ENCODE assay signal across 8 cellular contexts in the genomic region with DNA sequence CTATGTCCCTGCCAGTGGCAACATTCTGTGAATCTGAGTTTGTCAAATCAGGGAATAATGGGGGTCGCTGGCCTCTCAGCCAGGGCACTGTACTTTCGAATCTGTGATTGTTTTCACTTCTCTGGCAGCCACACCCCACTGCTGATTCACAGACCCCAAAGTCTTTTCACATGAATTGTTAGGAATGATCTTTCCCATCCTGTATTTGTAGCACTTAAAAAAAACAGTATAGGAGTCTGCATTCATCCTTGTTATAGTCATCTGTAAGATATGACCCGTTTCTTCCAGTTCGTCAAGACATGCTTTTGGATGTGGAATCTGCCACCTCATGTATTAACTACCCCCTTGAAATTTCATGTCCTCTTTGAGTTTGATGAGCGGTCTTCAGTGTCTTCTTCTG. TPM values are rescaled to one million over a fixed set of nuclear protein-coding genes. Genes with fewer than 3 reads are reported as not detected.
DNase-seq lines count a peak whose midpoint lies in the region; ATAC-seq, FAIRE-seq and TF ChIP-seq lines count a peak whose summit lies in the region.

No MANE protein-coding gene starts in this region.

- peaks cover 62% of the 10 kb centered on the region for H3K4me1 Mint-ChIP-seq in activated CD4-positive, alpha-beta memory T cell treated with anti-CD3 and anti-CD28 coated beads for 36 hours (ENCODE audit: low read depth)

- POLR2A ChIA-PET in HCT116 (lab: Charles Lee): interaction anchor here (1.4 kb wide), 1 partner anchor 10 kb away, joined by 5 read pairs; no protein-coding TSS in a partner anchor
- POLR2A ChIA-PET in activated CD4-positive, alpha-beta memory T cell treated with anti-CD3 and anti-CD28 coated beads for 36 hours (lab: Charles Lee): interaction anchor here (1.8 to 1.9 kb wide), 2 partner anchors 19 to 60 kb away, joined by 9 to 14 read pairs; partner anchors contain the start of gene MCEE

- H2AFZ ChIP-seq in HCT116 (ENCODE audit: low read depth, low read length, poor library complexity, severe bottlenecking): no peak overlapping the region

- 0 out of 4 replicates have a peak, but pooled peaks cover 0 to 3% of the 10 kb centered on the region in 2 experiments for H3K36me3 ChIP-seq in HCT116 (ENCODE audit: control insufficient read depth in 1 of 2, insufficient read depth in 2 of 2, low read length in 2 of 2)
- peaks cover 0 to 8% of the 10 kb centered on the region in 2 donors for H3K36me3 ChIP-seq in small intestine (ENCODE audit: control insufficient read depth in 2 of 2, insufficient read depth in 2 of 2, low read length in 2 of 2)

- H3K27me3 ChIP-seq in HCT116 (ENCODE audit: insufficient read depth, low read length) (no peaks in the 10 kb centered on the region), small intestine (ENCODE audit: control insufficient read depth in 2 of 2, insufficient read depth in 2 of 2, low read length in 2 of 2) (no peaks in the 10 kb centered on the region)

- H3K27ac ChIP-seq in HCT116 (ENCODE audit: low read depth, low read length) (no peak overlapping the region), small intestine (ENCODE audit: low read depth in 1 of 2, low read length in 1 of 2) (no peak overlapping the region)

- H4K20me1 ChIP-seq in HCT116 (ENCODE audit: insufficient read depth): no peaks in the 10 kb centered on the region

- peak overlapping the region; percentile 82 to 83 for H3K4me3 ChIP-seq in HCT116 (replicated peaks in 1 of 2; ENCODE audit: low read depth in 1 of 2, low read length in 2 of 2)
- H3K4me3 ChIP-seq in small intestine (ENCODE audit: low read depth in 1 of 2, low read length in 2 of 2): peak overlapping the region; percentile 42 to 65

- 39 to 56% (median 50%) methylated on average over 5 of the region's 5 CpGs for WGBS in small intestine, 3 donors

- TF ChIP-seq RAD21 in HCT116 (IDR thresholded peaks at IDR 0.05; ENCODE audit: low read depth): no peak

- CTCF ChIA-PET in HCT116 (lab: Charles Lee): interaction anchor here (1.1 to 2.1 kb wide), 4 partner anchors 67 to 280 kb away, joined by 3 to 5 read pairs (median 4); no protein-coding TSS in a partner anchor
- CTCF ChIA-PET in activated CD4-positive, alpha-beta memory T cell treated with anti-CD3 and anti-CD28 coated beads for 36 hours (lab: Charles Lee): interaction anchor here (1.3 to 5.4 kb wide), 3 partner anchors 9 to 61 kb away, joined by 4 to 27 read pairs (median 11); partner anchors contain the start of genes MCEE and MPHOSPH10

- no peak for TF ChIP-seq POLR2A in HCT116 (IDR thresholded peaks at IDR 0.05; ENCODE audit: borderline replicate concordance, extremely low read depth, insufficient read depth, insufficient read length)

- H3K4me1 ChIP-seq in HCT116 (ENCODE audit: control insufficient read depth in 1 of 2, insufficient read depth in 2 of 2, low read length in 2 of 2): peaks cover 10 to 22% of the 10 kb centered on the region in 2 experiments
- H3K4me1 ChIP-seq in small intestine (ENCODE audit: control insufficient read depth in 2 of 2, insufficient read depth in 1 of 2, low read depth in 1 of 2, low read length in 1 of 2): peaks cover 0 to 12% of the 10 kb centered on the region in 2 donors

- RAD21 ChIA-PET in HCT116 (lab: Charles Lee; ENCODE audit: low non-redundant PET in 1 of 2, low total read pairs in 2 of 2, uncharacterized antibody in 2 of 2, unreplicated experiment in 2 of 2): no interaction called here

- H3K27ac Mint-ChIP-seq in activated CD4-positive, alpha-beta memory T cell treated with anti-CD3 and anti-CD28 coated beads for 36 hours: peak overlapping the region; percentile 96

- ATAC-seq in HCT116: no peak

- peak overlapping the region; percentile 100 for H3K4me2 ChIP-seq in HCT116 (ENCODE audit: low read length)

- no peak for FAIRE-seq in small intestine (lab: Jason Lieb, UNC)
- no peak for FAIRE-seq in urothelium cell line (lab: Jason Lieb, UNC)

- H3K4me3 Mint-ChIP-seq in activated CD4-positive, alpha-beta memory T cell treated with anti-CD3 and anti-CD28 coated beads for 36 hours: peak overlapping the region; percentile 94

- no peak for DNase-seq in HCT116 (ENCODE audit: low read depth, low spot score)
- DNase-seq in activated CD4-positive, alpha-beta memory T cell treated with anti-CD3 and anti-CD28 coated beads for 36 hours: no peak
- peak; percentile 34 for DNase-seq in hepatic stellate cell (ENCODE audit: low spot score)
- no peak for DNase-seq in small intestine
- no peak for DNase-seq in urothelium cell line (ENCODE audit: low spot score)
- no peak for DNase-seq in SHP77 (lab: John Stamatoyannopoulos, UW)
- no peak for DNase-seq in pons (ENCODE audit: low spot score)
- DNase-seq in SW480 (ENCODE audit: low spot score): no peak

- no TSS peak for BruUV-seq in HCT116 (replicated peaks; lab: Mats Ljungman, UMichigan)

- H3K9me2 ChIP-seq in HCT116 (ENCODE audit: insufficient read depth): no peaks in the 10 kb centered on the region

- H3K79me2 ChIP-seq in HCT116 (ENCODE audit: insufficient read depth, low read length): no peaks in the 10 kb centered on the region

- no peaks in the 10 kb centered on the region for H3K9me3 Mint-ChIP-seq in activated CD4-positive, alpha-beta memory T cell treated with anti-CD3 and anti-CD28 coated beads for 36 hours

- TF ChIP-seq CTCF in HCT116 (IDR thresholded peaks at IDR 0.05 in 2 of 3, conservative IDR thresholded peaks at IDR 0.05 in 1 of 3; ENCODE audit: borderline replicate concordance in 1 of 3, insufficient read depth in 1 of 3, low read depth in 2 of 3, low read length in 2 of 3): no peak

- H3K9ac ChIP-seq in HCT116 (ENCODE audit: low read length): peak overlapping the region; percentile 75

- H3K36me3 Mint-ChIP-seq in activated CD4-positive, alpha-beta memory T cell treated with anti-CD3 and anti-CD28 coated beads for 36 hours: peaks cover 15% of the 10 kb centered on the region

- H3K27me3 Mint-ChIP-seq in activated CD4-positive, alpha-beta memory T cell treated with anti-CD3 and anti-CD28 coated beads for 36 hours: no peaks in the 10 kb centered on the region

- intact Hi-C loops in HCT116 (cut with micrococcal nuclease): no loop called here
- intact Hi-C loops in activated CD4-positive, alpha-beta memory T cell treated with anti-CD3 and anti-CD28 coated beads for 36 hours (cut with micrococcal nuclease): no loop called here

- no peaks in the 10 kb centered on the region for H3K9me3 ChIP-seq in HCT116 (ENCODE audit: control insufficient read depth in 1 of 2, insufficient read depth in 1 of 2, low read depth in 1 of 2, low read length in 2 of 2)
- H3K9me3 ChIP-seq in small intestine (ENCODE audit: control insufficient read depth, low read depth): no peaks in the 10 kb centered on the region

TF ChIP-seq in HCT116, 20 proteins besides CTCF, POLR2A, EP300 and RAD21:
- no peak for TF ChIP-seq ATF3 (IDR thresholded peaks at IDR 0.05)

RNA-seq across cellular contexts. Expression of gene NAGK, which starts 0.9 kb away (rescaled TPM):
- total RNA-seq in HCT116 (2021; ENCODE audit: unreplicated experiment): 36.8 TPM
- 20.3 and 29.3 TPM in 2 replicates for polyA plus RNA-seq in HCT116 (2012)
- 10 to 100 TPM; 47.5 to 54.7 TPM for total RNA-seq in activated CD4-positive, alpha-beta memory T cell treated with anti-CD3 and anti-CD28 coated beads for 36 hours
- polyA plus RNA-seq in small intestine: 10 to 100 TPM; 54.8 to 81.0 (median 78.6) TPM
